In the genomic region with DNA sequence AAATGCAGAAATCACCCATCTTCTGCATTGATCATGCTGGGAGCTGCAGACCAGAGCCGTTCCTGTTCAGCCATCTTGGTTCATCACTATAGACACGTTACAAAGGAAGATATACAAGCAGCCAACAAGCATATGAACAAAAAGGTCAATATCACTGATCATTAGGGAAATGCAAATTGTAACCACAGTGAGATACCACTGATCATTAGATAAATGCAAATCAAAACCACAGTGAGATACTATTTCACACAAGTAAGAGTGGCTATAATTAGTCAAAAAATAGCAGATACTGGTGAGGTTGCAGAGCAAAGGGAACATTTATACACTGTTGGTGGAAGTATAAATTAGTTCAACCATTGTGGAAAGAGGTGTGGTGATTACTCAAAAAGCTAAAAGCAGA, we compare ENCODE assay signal across 7 cellular contexts.
DNase-seq lines count a peak whose midpoint lies in the region; ATAC-seq and TF ChIP-seq lines count a peak whose summit lies in the region.
"Not testable (repeated sequence)": the region's sequence is repeated elsewhere in the genome, so short reads cannot be mapped to it uniquely, and the experiment has no call there.

No MANE protein-coding gene starts in this region.

- H3K4me3 ChIP-seq in GM12865 (ENCODE audit: low read depth, low read length), result not testable (repeated sequence)

- peak; percentile 73 for ATAC-seq in GM18517 (IDR thresholded peaks at IDR 0.05; ENCODE audit: unreplicated experiment)
- peak; percentile 52 for ATAC-seq in GM19023 (IDR thresholded peaks at IDR 0.05; ENCODE audit: unreplicated experiment)
- peak; percentile 79 for ATAC-seq in GM21381 (IDR thresholded peaks at IDR 0.05; ENCODE audit: unreplicated experiment)
- peak; percentile 58 for ATAC-seq in HG02870 (IDR thresholded peaks at IDR 0.05; ENCODE audit: unreplicated experiment)
- ATAC-seq in HG03175 (IDR thresholded peaks at IDR 0.05; ENCODE audit: unreplicated experiment), result peak; percentile 93
- ATAC-seq in HG03521 (IDR thresholded peaks at IDR 0.05; ENCODE audit: unreplicated experiment), result peak; percentile 51

- peak; percentile 29 for DNase-seq in GM12865 (ENCODE audit: low read depth)

- not testable (repeated sequence) for TF ChIP-seq CTCF in GM12865 (IDR thresholded peaks at IDR 0.05; ENCODE audit: insufficient read depth, low read depth, low read length, missing control alignments)
